8 cellular contexts compared by ENCODE assay signal in the genomic region with DNA sequence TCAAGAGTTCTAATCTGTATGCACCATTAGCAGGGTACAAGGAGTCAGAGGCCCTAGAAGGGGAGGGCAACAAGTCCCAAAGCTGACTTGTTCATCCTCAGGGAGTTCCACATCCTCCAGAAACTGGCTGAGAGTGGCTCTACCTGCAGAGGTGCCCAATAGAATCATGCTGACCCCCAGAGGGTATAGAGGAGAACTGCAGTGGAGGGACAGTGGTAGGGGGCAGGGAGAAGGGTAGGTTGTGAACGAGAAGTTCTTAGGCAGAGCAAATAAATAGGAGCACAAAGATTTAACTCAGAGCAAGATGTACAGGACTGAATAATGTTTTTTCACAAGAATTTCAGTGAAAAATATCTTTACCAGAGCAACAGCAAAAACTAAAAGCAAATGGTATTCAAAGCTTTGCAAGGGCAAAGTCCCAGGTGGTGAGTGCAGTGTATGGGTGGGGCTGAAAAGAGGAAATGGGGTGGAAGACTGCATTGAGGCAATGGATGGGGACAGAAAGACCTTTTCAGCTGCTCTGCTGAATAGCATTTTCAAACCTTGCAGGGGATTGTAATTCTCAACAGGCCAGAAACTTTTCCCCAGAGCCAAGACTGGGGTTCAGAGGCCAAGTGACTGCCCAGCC. TPM values are rescaled to one million over a fixed set of nuclear protein-coding genes. Genes with fewer than 3 reads are reported as not detected.
DNase-seq lines count a peak whose midpoint lies in the region; ATAC-seq and TF ChIP-seq lines count a peak whose summit lies in the region.

No MANE protein-coding gene starts in this region.

- H3K4me1 ChIP-seq in body of pancreas = no peaks in the 10 kb centered on the region

- POLR2A ChIA-PET in activated CD4-positive, alpha-beta T cell treated with anti-CD3 and anti-CD28 coated beads, Interleukin-2, amount 10 ng/mL, durations not matched to agents 7 days and 5 days (lab: Charles Lee) = no interaction called here

- DNase-seq in OCI-M1 (lab: John Stamatoyannopoulos, UW) (peak; percentile 11), natural killer cell (no peak), ecto neural progenitor cell (ENCODE audit: low spot score) (no peak), body of pancreas (no peak)
- no peak for DNase-seq in activated CD4-positive, alpha-beta T cell treated with anti-CD3 and anti-CD28 coated beads, Interleukin-2, amount 10 ng/mL, durations not matched to agents 7 days and 5 days
- no peak for DNase-seq in activated T-cell treated with anti-CD3 and anti-CD28 coated beads, Interleukin-2, amount 50 U/mL, for 1 hour

- H3K36me3 ChIP-seq in body of pancreas (replicated peaks in 1 of 2; ENCODE audit: insufficient read depth in 1 of 2, low read depth in 2 of 2) = no peaks in the 10 kb centered on the region

- H3K4me1 Mint-ChIP-seq in natural killer cell = peaks cover 39 to 46% of the 10 kb centered on the region in 2 donors
- H3K4me1 Mint-ChIP-seq in activated CD4-positive, alpha-beta T cell treated with anti-CD3 and anti-CD28 coated beads, Interleukin-2, amount 10 ng/mL, durations not matched to agents 7 days and 5 days = peaks cover 7% of the 10 kb centered on the region

- H3K9me3 ChIP-seq in body of pancreas = no peaks in the 10 kb centered on the region

- peak; percentile 76 for ATAC-seq in GM18868 (IDR thresholded peaks at IDR 0.05; ENCODE audit: unreplicated experiment)
- ATAC-seq in HG02759 (IDR thresholded peaks at IDR 0.05; ENCODE audit: unreplicated experiment) = peak; percentile 60
- peak; percentile 76 to 97 (median 93) for ATAC-seq in natural killer cell
- no peak for ATAC-seq in body of pancreas

- H3K4me3 ChIP-seq in body of pancreas = no peak overlapping the region

- H3K27me3 Mint-ChIP-seq in natural killer cell (ENCODE audit: low read depth in 2 of 2) = no peaks in the 10 kb centered on the region
- peaks cover 2% of the 10 kb centered on the region for H3K27me3 Mint-ChIP-seq in activated CD4-positive, alpha-beta T cell treated with anti-CD3 and anti-CD28 coated beads, Interleukin-2, amount 10 ng/mL, durations not matched to agents 7 days and 5 days

- intact Hi-C loops in natural killer cell (cut with micrococcal nuclease) = loop anchor here (1.0 to 10.0 kb wide), 2 partner anchors 49 to 194 kb away; no protein-coding TSS in a partner anchor
- intact Hi-C loops in body of pancreas (cut with DNase I) = no loop called here

- peak overlapping the region in 1 of 2 donors; percentile 34 for H3K27ac Mint-ChIP-seq in natural killer cell
- no peak overlapping the region for H3K27ac Mint-ChIP-seq in activated CD4-positive, alpha-beta T cell treated with anti-CD3 and anti-CD28 coated beads, Interleukin-2, amount 10 ng/mL, durations not matched to agents 7 days and 5 days

- H3K27me3 ChIP-seq in body of pancreas = no peaks in the 10 kb centered on the region

- H3K27ac ChIP-seq in body of pancreas = no peak overlapping the region

- TF ChIP-seq CTCF in natural killer cell (IDR thresholded peaks at IDR 0.05) = peak; percentile 76
- TF ChIP-seq CTCF in body of pancreas (IDR thresholded peaks at IDR 0.05) = peak in 2 of 7 experiments; percentile 10 to 16

- 24 to 29% methylated on average over 1 of the region's 1 CpG for WGBS in body of pancreas, 2 donors

- H3K36me3 Mint-ChIP-seq in natural killer cell = no peaks in the 10 kb centered on the region
- no peaks in the 10 kb centered on the region for H3K36me3 Mint-ChIP-seq in activated CD4-positive, alpha-beta T cell treated with anti-CD3 and anti-CD28 coated beads, Interleukin-2, amount 10 ng/mL, durations not matched to agents 7 days and 5 days (ENCODE audit: low read depth)

- no peak overlapping the region for H3K4me3 Mint-ChIP-seq in natural killer cell
- H3K4me3 Mint-ChIP-seq in activated CD4-positive, alpha-beta T cell treated with anti-CD3 and anti-CD28 coated beads, Interleukin-2, amount 10 ng/mL, durations not matched to agents 7 days and 5 days = no peak overlapping the region

- TF ChIP-seq POLR2A in body of pancreas (IDR thresholded peaks at IDR 0.05) = no peak

- CTCF ChIA-PET in activated CD4-positive, alpha-beta T cell treated with anti-CD3 and anti-CD28 coated beads, Interleukin-2, amount 10 ng/mL, durations not matched to agents 7 days and 5 days (lab: Charles Lee) = no interaction called here

- H3K9me3 Mint-ChIP-seq in natural killer cell = no peaks in the 10 kb centered on the region
- no peaks in the 10 kb centered on the region for H3K9me3 Mint-ChIP-seq in activated CD4-positive, alpha-beta T cell treated with anti-CD3 and anti-CD28 coated beads, Interleukin-2, amount 10 ng/mL, durations not matched to agents 7 days and 5 days

RNA-seq across cellular contexts. Expression of a gene that starts 3.1 kb away (rescaled TPM):
- 1 to 10 TPM in 1 of 3 donors, under 1 TPM in 2; 0.49 to 1.1 (median 0.88) TPM for total RNA-seq in natural killer cell
- not detected for total RNA-seq in body of pancreas
- not detected for total RNA-seq in activated CD4-positive, alpha-beta T cell treated with anti-CD3 and anti-CD28 coated beads, Interleukin-2, amount 10 ng/mL, durations not matched to agents 7 days and 5 days

RNA-seq across cellular contexts. Expression of a gene that starts 46.1 kb away (rescaled TPM):
- 1 to 10 TPM; 1.8 to 2.6 (median 2.0) TPM for total RNA-seq in natural killer cell
- not detected for total RNA-seq in body of pancreas
- total RNA-seq in activated CD4-positive, alpha-beta T cell treated with anti-CD3 and anti-CD28 coated beads, Interleukin-2, amount 10 ng/mL, durations not matched to agents 7 days and 5 days = under 1 TPM in 1 of 2 experiments, not detected in 1; 0.22 TPM
